1 cellular context compared by ENCODE assay signal in the genomic region with DNA sequence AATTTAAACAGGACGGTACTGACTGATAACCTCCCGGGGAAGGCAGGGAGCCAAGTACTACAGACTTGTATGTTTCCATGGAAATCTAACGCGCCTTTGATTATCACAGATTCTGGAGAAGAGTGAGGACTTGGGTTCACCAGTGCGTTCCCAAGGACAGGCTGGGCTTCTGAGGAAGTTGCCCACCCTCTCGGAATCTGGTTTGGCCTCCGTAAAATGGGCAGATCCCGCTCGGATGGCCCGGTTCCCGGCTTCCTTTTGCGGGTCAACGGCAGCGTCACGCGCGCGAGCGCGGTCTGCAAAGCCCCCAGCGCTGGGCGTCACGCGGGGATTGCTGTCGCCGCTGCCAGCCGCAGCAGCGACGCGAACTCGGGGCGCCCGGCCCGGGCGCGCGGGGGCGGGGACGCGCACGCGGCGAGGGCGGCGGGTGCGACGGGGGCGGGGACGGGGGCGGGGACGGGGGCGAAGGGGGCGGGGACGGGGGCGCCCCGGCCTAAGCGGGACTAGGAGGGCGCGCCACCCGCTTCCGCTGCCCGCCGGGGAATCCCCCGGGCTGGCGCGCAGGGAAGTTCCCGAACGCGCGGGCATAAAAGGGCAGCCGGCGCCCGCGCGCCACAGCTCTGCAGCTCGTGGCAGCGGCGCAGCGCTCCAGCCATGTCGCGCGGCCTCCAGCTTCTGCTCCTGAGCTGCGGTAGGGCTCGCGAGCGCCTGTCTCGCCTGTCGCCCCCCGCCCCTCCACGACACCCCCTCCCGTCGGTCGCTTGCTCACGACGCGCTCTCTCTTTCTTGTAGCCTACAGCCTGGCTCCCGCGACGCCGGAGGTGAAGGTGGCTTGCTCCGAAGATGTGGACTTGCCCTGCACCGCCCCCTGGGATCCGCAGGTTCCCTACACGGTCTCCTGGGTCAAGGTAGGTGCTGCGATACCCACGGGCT.
TF ChIP-seq lines count a peak whose summit lies in the region.

A gene with protein sequence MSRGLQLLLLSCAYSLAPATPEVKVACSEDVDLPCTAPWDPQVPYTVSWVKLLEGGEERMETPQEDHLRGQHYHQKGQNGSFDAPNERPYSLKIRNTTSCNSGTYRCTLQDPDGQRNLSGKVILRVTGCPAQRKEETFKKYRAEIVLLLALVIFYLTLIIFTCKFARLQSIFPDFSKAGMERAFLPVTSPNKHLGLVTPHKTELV (plus strand): TSS at position 615 of the 933 bp plus-strand sequence. CDS start 40 bp downstream, at position 655.

TF ChIP-seq in H1, 55 proteins besides CTCF, POLR2A, EP300 and RAD21 (continued from another document):
- TF ChIP-seq, protein P1, sequence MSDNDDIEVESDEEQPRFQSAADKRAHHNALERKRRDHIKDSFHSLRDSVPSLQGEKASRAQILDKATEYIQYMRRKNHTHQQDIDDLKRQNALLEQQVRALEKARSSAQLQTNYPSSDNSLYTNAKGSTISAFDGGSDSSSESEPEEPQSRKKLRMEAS (IDR thresholded peaks at IDR 0.05), result peak; percentile 19; the same call in 1 of the 2 replicates
- TF ChIP-seq RBBP5 (IDR thresholded peaks at IDR 0.05; ENCODE audit: borderline replicate concordance, low read depth, low read length), result peak; percentile 87; the same call in 1 of the 2 replicates
- no peak for TF ChIP-seq NANOG (IDR thresholded peaks at IDR 0.05; ENCODE audit: insufficient read depth, low read depth, low read length, poor library complexity, severe bottlenecking)
- TF ChIP-seq CREB1 (IDR thresholded peaks at IDR 0.05), result peak; percentile 77
- peak; percentile 57 for TF ChIP-seq ASH2L (IDR thresholded peaks at IDR 0.05; ENCODE audit: low read length)
- peak; percentile 87 for TF ChIP-seq KDM4A (IDR thresholded peaks at IDR 0.05; ENCODE audit: low read depth, low read length, severe bottlenecking)
